Comparison of ENCODE assay signal across 8 cellular contexts in genomic region chr1:206461602-206462455, GRCh38. TPM values are rescaled to one million over a fixed set of nuclear protein-coding genes. Genes with fewer than 3 reads are reported as not detected.
A peak's percentile ranks its signal among the peaks of the same experiment; 100 is the strongest.
DNase-seq lines count a peak whose midpoint lies in the region; ATAC-seq, FAIRE-seq and TF ChIP-seq lines count a peak whose summit lies in the region.

No MANE protein-coding gene starts in this region.

- H3K27me3 ChIP-seq in SJCRH30 (no peaks in the 10 kb centered on the region), foreskin keratinocyte (no peaks in the 10 kb centered on the region), pancreas (no peaks in the 10 kb centered on the region), uterus (no peaks in the 10 kb centered on the region)

- no peaks in the 10 kb centered on the region for H3K9me3 ChIP-seq in SJCRH30 (replicated peaks)
- H3K9me3 ChIP-seq in pancreas, result no peaks in the 10 kb centered on the region
- H3K9me3 ChIP-seq in uterus, result no peaks in the 10 kb centered on the region

- peak; percentile 77 for TF ChIP-seq CTCF in LNCaP clone FGC (IDR thresholded peaks at IDR 0.05; ENCODE audit: control insufficient read depth, extremely low read depth, insufficient read depth)
- peak; percentile 87 for TF ChIP-seq CTCF in foreskin keratinocyte (conservative IDR thresholded peaks at IDR 0.05)
- TF ChIP-seq CTCF in pancreas (IDR thresholded peaks at IDR 0.05), result peak; percentile 54 to 77 (median 69)
- peak; percentile 68 to 76 (median 76) for TF ChIP-seq CTCF in uterus (IDR thresholded peaks at IDR 0.05)

- H3K36me3 ChIP-seq in SJCRH30 (0 out of 2 replicates have a peak, but pooled peaks cover 5% of the 10 kb centered on the region), pancreas (no peaks in the 10 kb centered on the region), uterus (no peaks in the 10 kb centered on the region)

- H3K27ac ChIP-seq in SJCRH30 (no peak overlapping the region), foreskin keratinocyte (no peak overlapping the region), pancreas (no peak overlapping the region), uterus (peak overlapping the region in 1 of 2 donors; percentile 7)

- no peak for TF ChIP-seq POLR2A in GM12892 (IDR thresholded peaks at IDR 0.05; ENCODE audit: low read depth, low read length)
- TF ChIP-seq POLR2A in uterus (IDR thresholded peaks at IDR 0.05), result no peak

- H3K4me3 ChIP-seq in LNCaP clone FGC (ENCODE audit: low read depth, low read length) (no peak overlapping the region), SJCRH30 (no peak overlapping the region), pancreas (no peak overlapping the region), uterus (no peak overlapping the region)

- intact Hi-C loops in pancreas (cut with DNase I) (no loop called here), uterus (cut with DNase I; ENCODE audit: low total_unique reads) (no loop called here)

- DNase-seq in GM12892 (ENCODE audit: insufficient read length), result peak; percentile 56
- DNase-seq in LNCaP clone FGC (ENCODE audit: low read depth), result no peak
- DNase-seq in SJCRH30, result peak; percentile 68 to 86
- DNase-seq in activated effector memory CD4-positive, alpha-beta T cell treated with Interleukin-2 at 50 U/mL for 16 hours, result peak; percentile 58
- DNase-seq in foreskin keratinocyte, result peak in 1 of 2 donors; percentile 59
- DNase-seq in pancreas, result peak in 4 of 6 donors; percentile 51 to 78 (median 61)
- peak; percentile 52 to 81 for DNase-seq in uterus

- 59 to 66% methylated on average over 9 of the region's 9 CpGs for WGBS in pancreas, 2 donors

- H3K4me1 ChIP-seq in SJCRH30, result no peaks in the 10 kb centered on the region
- H3K4me1 ChIP-seq in foreskin keratinocyte, result peaks cover 20% of the 10 kb centered on the region
- H3K4me1 ChIP-seq in pancreas, result no peaks in the 10 kb centered on the region
- no peaks in the 10 kb centered on the region for H3K4me1 ChIP-seq in uterus

- ATAC-seq in foreskin keratinocyte, result peak; percentile 56
- ATAC-seq in pancreas, result peak; percentile 84 to 95 (median 86)

- FAIRE-seq in A204.1 (lab: Jason Lieb, UNC) (peak; percentile 79), GM12892 (lab: Jason Lieb, UNC) (peak; percentile 54), pancreas (lab: Jason Lieb, UNC) (peak; percentile 13)

RNA-seq across cellular contexts. Expression of gene IKBKE, which starts 8.4 kb away (rescaled TPM):
- polyA plus RNA-seq in GM12892 (2012; ENCODE audit: missing spikeins), result 13.8 TPM
- 3.1 and 3.5 TPM in 2 replicates for total RNA-seq in SJCRH30 (2014; rRNA removed; shearing (Covaris generic))
- 14.2 and 15.1 TPM in 2 replicates for total RNA-seq in foreskin keratinocyte
- polyA plus RNA-seq in foreskin keratinocyte, result 10.0 and 10.8 TPM in 2 replicates
- 1 to 10 TPM; 1.8 to 9.9 (median 3.1) TPM for total RNA-seq in pancreas
- 1 to 10 TPM; 3.4 to 6.4 TPM for polyA plus RNA-seq in pancreas
- total RNA-seq in uterus, result 1 to 10 TPM in 2 of 4 donors, not detected in 2; 1.5 to 6.7 TPM

RNA-seq across cellular contexts. Expression of gene RASSF5, which starts 45.5 kb away (rescaled TPM):
- 43.0 TPM for polyA plus RNA-seq in GM12892 (2012; ENCODE audit: missing spikeins)
- total RNA-seq in SJCRH30 (2014; rRNA removed; shearing (Covaris generic)), result 9.5 TPM in 2 replicates
- 2.4 and 2.8 TPM in 2 replicates for total RNA-seq in foreskin keratinocyte
- 1.4 and 1.8 TPM in 2 replicates for polyA plus RNA-seq in foreskin keratinocyte
- 10 to 100 TPM in 4 of 6 donors, 1 to 10 TPM in 2; 8.2 to 17.8 (median 12.5) TPM for total RNA-seq in pancreas
- 10 to 100 TPM in 1 of 2 donors, 1 to 10 TPM in 1; 6.7 to 22.3 TPM for polyA plus RNA-seq in pancreas
- total RNA-seq in uterus, result 1 to 10 TPM in 3 of 4 donors, under 1 TPM in 1; 0.77 to 5.3 (median 3.2) TPM
